Comparison of ENCODE assay signal across 19 cellular contexts in genomic region chr14:92340938-92341337, GRCh38. TPM values are rescaled to one million over a fixed set of nuclear protein-coding genes. Genes with fewer than 3 reads are reported as not detected.
DNase-seq lines count a peak whose midpoint lies in the region; ATAC-seq and TF ChIP-seq lines count a peak whose summit lies in the region.
"Had no signal": no experiment of that assay in that cellular context is flagged by ENCODE, and none has a peak within 500 bp of the region (broad histone marks: within the 10 kb centered on the region; RNA-seq: fewer than 3 reads in every experiment).

No MANE protein-coding gene starts in this region.

- H3K4me3 Mint-ChIP-seq in activated naive CD4-positive, alpha-beta T cell treated with anti-CD3 and anti-CD28 coated beads for 36 hours, result no peak overlapping the region
- no peak overlapping the region for H3K4me3 Mint-ChIP-seq in activated naive CD4-positive, alpha-beta T cell treated with anti-CD3 and anti-CD28 coated beads, Interleukin-2, amount 10 ng/mL, durations not matched to agents 7 days and 5 days
- H3K4me3 Mint-ChIP-seq in activated T-cell treated with anti-CD3 and anti-CD28 coated beads, Interleukin-2, amount 50 U/mL, for 72 hours, result peak overlapping the region; percentile 64 to 87
- H3K4me3 Mint-ChIP-seq: activated B cell treated with CpG ODN at 0.5 μM for 24 hours; CD8-positive, alpha-beta memory T cell; naive thymus-derived CD8-positive, alpha-beta T cell had no signal

- intact Hi-C loops in activated naive CD4-positive, alpha-beta T cell treated with anti-CD3 and anti-CD28 coated beads for 36 hours (cut with micrococcal nuclease), result loop anchor here (1.0 kb wide), 1 partner anchor 245 kb away; no protein-coding TSS in a partner anchor

- DNase-seq in activated naive CD4-positive, alpha-beta T cell treated with anti-CD3 and anti-CD28 coated beads for 36 hours, result peak; percentile 26
- no peak for DNase-seq in activated naive CD4-positive, alpha-beta T cell treated with anti-CD3 and anti-CD28 coated beads, Interleukin-2, amount 10 ng/mL, durations not matched to agents 7 days and 5 days
- DNase-seq in activated T-cell treated with anti-CD3 and anti-CD28 coated beads, Interleukin-2, amount 50 U/mL, for 72 hours, result peak; percentile 50 to 66
- DNase-seq in stimulated activated naive CD8-positive, alpha-beta T cell treated with anti-CD3 and anti-CD28 coated beads, Interleukin-15, Interleukin-2, amounts not matched to agents 100 U/mL and 50 U/mL, for 24 hours, result peak; percentile 30
- no peak for DNase-seq in NCI-H1436 (lab: John Stamatoyannopoulos, UW)
- DNase-seq: activated B cell treated with CpG ODN at 0.5 μM for 24 hours; CD8-positive, alpha-beta memory T cell; HCEC 1CT; naive thymus-derived CD8-positive, alpha-beta T cell; NCI-H1092; NCI-H446; pancreas; right cardiac atrium; RPMI8226; trophoblast cell had no signal

- no peaks in the 10 kb centered on the region for H3K9me3 Mint-ChIP-seq in activated naive CD4-positive, alpha-beta T cell treated with anti-CD3 and anti-CD28 coated beads for 36 hours
- H3K9me3 Mint-ChIP-seq in activated naive CD4-positive, alpha-beta T cell treated with anti-CD3 and anti-CD28 coated beads, Interleukin-2, amount 10 ng/mL, durations not matched to agents 7 days and 5 days, result no peaks in the 10 kb centered on the region
- H3K9me3 Mint-ChIP-seq in activated T-cell treated with anti-CD3 and anti-CD28 coated beads, Interleukin-2, amount 50 U/mL, for 72 hours, result no peaks in the 10 kb centered on the region
- H3K9me3 Mint-ChIP-seq: activated B cell treated with CpG ODN at 0.5 μM for 24 hours had no signal

- ATAC-seq in HG03095 (IDR thresholded peaks at IDR 0.05; ENCODE audit: unreplicated experiment) (peak; percentile 62), GM18505 (IDR thresholded peaks at IDR 0.05; ENCODE audit: unreplicated experiment) (no peak)
- ATAC-seq in activated T-cell treated with anti-CD3 and anti-CD28 coated beads, Interleukin-2, amount 50 U/mL, for 72 hours (replicated peaks in 1 of 2), result peak; percentile 54 to 83
- peak; percentile 24 for ATAC-seq in stimulated activated naive CD8-positive, alpha-beta T cell treated with anti-CD3 and anti-CD28 coated beads, Interleukin-15, Interleukin-2, amounts not matched to agents 100 U/mL and 50 U/mL, for 24 hours
- ATAC-seq: naive thymus-derived CD8-positive, alpha-beta T cell; pancreas; right cardiac atrium had no signal

- H3K27me3 Mint-ChIP-seq in activated naive CD4-positive, alpha-beta T cell treated with anti-CD3 and anti-CD28 coated beads for 36 hours (ENCODE audit: low read depth), result peaks cover 12% of the 10 kb centered on the region
- H3K27me3 Mint-ChIP-seq in activated naive CD4-positive, alpha-beta T cell treated with anti-CD3 and anti-CD28 coated beads, Interleukin-2, amount 10 ng/mL, durations not matched to agents 7 days and 5 days, result peaks cover 31% of the 10 kb centered on the region
- H3K27me3 Mint-ChIP-seq in activated T-cell treated with anti-CD3 and anti-CD28 coated beads, Interleukin-2, amount 50 U/mL, for 72 hours (ENCODE audit: low read depth), result peaks cover 52% of the 10 kb centered on the region

- H3K27ac Mint-ChIP-seq in activated naive CD4-positive, alpha-beta T cell treated with anti-CD3 and anti-CD28 coated beads for 36 hours, result no peak overlapping the region
- no peak overlapping the region for H3K27ac Mint-ChIP-seq in activated naive CD4-positive, alpha-beta T cell treated with anti-CD3 and anti-CD28 coated beads, Interleukin-2, amount 10 ng/mL, durations not matched to agents 7 days and 5 days
- peak overlapping the region; percentile 82 for H3K27ac Mint-ChIP-seq in activated T-cell treated with anti-CD3 and anti-CD28 coated beads, Interleukin-2, amount 50 U/mL, for 72 hours
- H3K27ac Mint-ChIP-seq: activated B cell treated with CpG ODN at 0.5 μM for 24 hours; naive thymus-derived CD8-positive, alpha-beta T cell had no signal

- no peaks in the 10 kb centered on the region for H3K36me3 Mint-ChIP-seq in activated naive CD4-positive, alpha-beta T cell treated with anti-CD3 and anti-CD28 coated beads for 36 hours (ENCODE audit: low read depth)
- H3K36me3 Mint-ChIP-seq in activated naive CD4-positive, alpha-beta T cell treated with anti-CD3 and anti-CD28 coated beads, Interleukin-2, amount 10 ng/mL, durations not matched to agents 7 days and 5 days, result no peaks in the 10 kb centered on the region
- peaks cover 0 to 2% of the 10 kb centered on the region in 2 donors for H3K36me3 Mint-ChIP-seq in activated T-cell treated with anti-CD3 and anti-CD28 coated beads, Interleukin-2, amount 50 U/mL, for 72 hours (ENCODE audit: insufficient read depth in 2 of 2)
- H3K36me3 Mint-ChIP-seq: naive thymus-derived CD8-positive, alpha-beta T cell had no signal

- CTCF ChIA-PET in activated naive CD4-positive, alpha-beta T cell treated with anti-CD3 and anti-CD28 coated beads for 36 hours (lab: Charles Lee), result no interaction called here
- CTCF ChIA-PET in activated naive CD4-positive, alpha-beta T cell treated with anti-CD3 and anti-CD28 coated beads, Interleukin-2, amount 10 ng/mL, durations not matched to agents 7 days and 5 days (lab: Charles Lee), result no interaction called here

- no peak for TF ChIP-seq POLR2A in GM18505 (IDR thresholded peaks at IDR 0.05; ENCODE audit: borderline replicate concordance, extremely low read depth, insufficient read depth, insufficient read length)

- peaks cover 18% of the 10 kb centered on the region for H3K4me1 Mint-ChIP-seq in activated naive CD4-positive, alpha-beta T cell treated with anti-CD3 and anti-CD28 coated beads for 36 hours (ENCODE audit: low read depth)
- peaks cover 2% of the 10 kb centered on the region for H3K4me1 Mint-ChIP-seq in activated naive CD4-positive, alpha-beta T cell treated with anti-CD3 and anti-CD28 coated beads, Interleukin-2, amount 10 ng/mL, durations not matched to agents 7 days and 5 days
- peaks cover 32% of the 10 kb centered on the region for H3K4me1 Mint-ChIP-seq in activated T-cell treated with anti-CD3 and anti-CD28 coated beads, Interleukin-2, amount 50 U/mL, for 72 hours (ENCODE audit: low read depth)
- H3K4me1 Mint-ChIP-seq: activated B cell treated with CpG ODN at 0.5 μM for 24 hours had no signal

RNA-seq across cellular contexts. Expression of gene SLC24A4, which starts 18.0 kb away (rescaled TPM):
- not detected for total RNA-seq in activated naive CD4-positive, alpha-beta T cell treated with anti-CD3 and anti-CD28 coated beads for 36 hours
- total RNA-seq in activated T-cell treated with anti-CD3 and anti-CD28 coated beads, Interleukin-2, amount 50 U/mL, for 72 hours, result not detected
- total RNA-seq: LHCN-M2; naive thymus-derived CD8-positive, alpha-beta T cell; T-helper 2 cell treated with Interferon-gamma antibody and Interleukin-4, amounts not matched to agents 100 ng/mL and 5 ng/mL, for 36 hours had no signal

Comparison
In these comparisons a context has a peak if more than half of its experiments do, and no peak if none do; other contexts are left out.
1. DNase-seq: peak in activated naive CD4-positive, alpha-beta T cell treated with anti-CD3 and anti-CD28 coated beads for 36 hours (single experiment), activated T-cell treated with anti-CD3 and anti-CD28 coated beads, Interleukin-2, amount 50 U/mL, for 72 hours (2 of 2) and stimulated activated naive CD8-positive, alpha-beta T cell treated with anti-CD3 and anti-CD28 coated beads, Interleukin-15, Interleukin-2, amounts not matched to agents 100 U/mL and 50 U/mL, for 24 hours (single experiment); none in activated naive CD4-positive, alpha-beta T cell treated with anti-CD3 and anti-CD28 coated beads, Interleukin-2, amount 10 ng/mL, durations not matched to agents 7 days and 5 days (single experiment) and NCI-H1436 (single experiment).
2. H3K4me3 Mint-ChIP-seq: peak in activated T-cell treated with anti-CD3 and anti-CD28 coated beads, Interleukin-2, amount 50 U/mL, for 72 hours (2 of 2); none in activated naive CD4-positive, alpha-beta T cell treated with anti-CD3 and anti-CD28 coated beads for 36 hours (single experiment) and activated naive CD4-positive, alpha-beta T cell treated with anti-CD3 and anti-CD28 coated beads, Interleukin-2, amount 10 ng/mL, durations not matched to agents 7 days and 5 days (single experiment).